In the genomic region with DNA sequence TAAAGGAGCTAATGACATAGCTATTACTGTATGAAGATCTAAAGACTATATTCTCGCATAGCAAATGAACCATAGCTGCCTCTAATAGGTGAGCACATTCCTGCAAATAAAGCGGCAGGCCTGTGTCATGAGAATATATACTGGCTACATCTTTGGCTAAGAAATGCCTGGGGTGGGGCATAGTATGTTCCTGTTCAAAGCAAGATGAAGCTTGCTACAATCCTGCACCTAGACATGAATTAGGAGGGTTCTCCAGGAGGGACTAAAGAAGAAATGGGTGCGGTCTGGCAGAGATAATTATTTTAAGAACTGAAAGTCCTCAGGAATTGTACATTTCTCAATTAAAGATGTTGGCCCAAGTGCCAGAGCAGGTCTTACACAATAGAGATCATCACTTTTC, we compare ENCODE assay signal across 8 cellular contexts. TPM values are rescaled to one million over a fixed set of nuclear protein-coding genes. Genes with fewer than 3 reads are reported as not detected.
"Had no signal": no experiment of that assay in that cellular context is flagged by ENCODE, and none has a peak within 500 bp of the region (broad histone marks: within the 10 kb centered on the region; RNA-seq: fewer than 3 reads in every experiment).

No MANE protein-coding gene starts in this region.

- H3K4me3 ChIP-seq: MG63, SK-N-MC had no signal

- H3K4me3 Mint-ChIP-seq: activated CD8-positive, alpha-beta T cell treated with anti-CD3 and anti-CD28 coated beads for 36 hours; activated naive CD8-positive, alpha-beta T cell treated with anti-CD3 and anti-CD28 coated beads, Interleukin-2, amount 10 ng/mL, durations not matched to agents 7 days and 5 days; IgD-negative memory B cell; T-cell had no signal

- H3K9me3 Mint-ChIP-seq: activated CD8-positive, alpha-beta T cell treated with anti-CD3 and anti-CD28 coated beads for 36 hours; activated naive CD8-positive, alpha-beta T cell treated with anti-CD3 and anti-CD28 coated beads, Interleukin-2, amount 10 ng/mL, durations not matched to agents 7 days and 5 days; IgD-negative memory B cell; T-cell had no signal

- H3K36me3 ChIP-seq: MG63, WERI-Rb-1 had no signal

- H3K27me3 ChIP-seq: MG63 had no signal

- DNase-seq: NCI-H187 treated with DMSO at 0.1 percent for 48 hours had no signal

- H3K27ac Mint-ChIP-seq: activated CD8-positive, alpha-beta T cell treated with anti-CD3 and anti-CD28 coated beads for 36 hours; activated naive CD8-positive, alpha-beta T cell treated with anti-CD3 and anti-CD28 coated beads, Interleukin-2, amount 10 ng/mL, durations not matched to agents 7 days and 5 days; IgD-negative memory B cell; T-cell had no signal

- H3K36me3 Mint-ChIP-seq: activated naive CD8-positive, alpha-beta T cell treated with anti-CD3 and anti-CD28 coated beads, Interleukin-2, amount 10 ng/mL, durations not matched to agents 7 days and 5 days; IgD-negative memory B cell; T-cell had no signal

- H3K27ac ChIP-seq: SK-N-MC, WERI-Rb-1 had no signal

- H3K4me1 Mint-ChIP-seq: activated naive CD8-positive, alpha-beta T cell treated with anti-CD3 and anti-CD28 coated beads, Interleukin-2, amount 10 ng/mL, durations not matched to agents 7 days and 5 days; IgD-negative memory B cell; T-cell had no signal

- H3K9me3 ChIP-seq: MG63 had no signal

RNA-seq across cellular contexts. Expression of a gene that starts 46.8 kb away (rescaled TPM):
- total RNA-seq: activated CD8-positive, alpha-beta T cell treated with anti-CD3 and anti-CD28 coated beads for 36 hours; activated naive CD8-positive, alpha-beta T cell treated with anti-CD3 and anti-CD28 coated beads, Interleukin-2, amount 10 ng/mL, durations not matched to agents 7 days and 5 days had no signal
